In the genomic region with DNA sequence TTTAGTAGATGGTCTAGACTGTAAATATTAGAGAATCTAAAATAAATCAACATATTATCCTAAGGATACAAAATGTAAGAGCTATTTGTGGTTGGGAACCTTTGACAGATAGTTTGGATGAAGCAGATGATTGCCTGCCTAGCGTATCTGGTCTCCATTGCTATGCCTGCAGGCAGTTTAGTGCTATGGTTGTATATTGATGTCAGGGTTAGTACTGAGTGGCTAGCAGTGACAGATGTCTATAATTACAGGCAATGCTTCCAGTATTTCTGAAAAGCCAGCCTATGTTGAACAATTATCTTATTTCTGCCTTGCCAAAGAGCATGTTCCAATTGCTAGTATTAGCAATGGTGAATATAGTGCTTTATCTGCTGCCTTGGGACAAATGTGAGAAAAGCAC, we compare ENCODE assay signal across 11 cellular contexts.
"Had no signal": no experiment of that assay in that cellular context is flagged by ENCODE, and none has a peak within 500 bp of the region (broad histone marks: within the 10 kb centered on the region; RNA-seq: fewer than 3 reads in every experiment).

No MANE protein-coding gene starts in this region.

- H3K27ac ChIP-seq: hepatocyte had no signal

- H3K4me3 ChIP-seq: hepatocyte had no signal

- H3K27me3 ChIP-seq: hepatocyte had no signal

- DNase-seq: activated B cell treated with CpG ODN at 0.5 μM for 24 hours; activated CD4-positive, alpha-beta T cell treated with anti-CD3 and anti-CD28 coated beads, Interleukin-2, amount 10 ng/mL, durations not matched to agents 24 days and 14 days; activated CD8-positive, alpha-beta memory T cell treated with anti-CD3 and anti-CD28 coated beads for 24 hours; activated naive CD4-positive, alpha-beta T cell treated with anti-CD3 and anti-CD28 coated beads for 36 hours; effector CD4-positive, alpha-beta T cell; kidney; stimulated activated CD4-positive, alpha-beta T cell treated with anti-CD3 and anti-CD28 coated beads, Interleukin-12 subunit alpha, Interleukin-12 subunit beta, amount 100 ng/mL, for 4 hours; stimulated activated naive CD4-positive, alpha-beta T cell; substantia nigra; trophoblast cell had no signal
